In the genomic region with DNA sequence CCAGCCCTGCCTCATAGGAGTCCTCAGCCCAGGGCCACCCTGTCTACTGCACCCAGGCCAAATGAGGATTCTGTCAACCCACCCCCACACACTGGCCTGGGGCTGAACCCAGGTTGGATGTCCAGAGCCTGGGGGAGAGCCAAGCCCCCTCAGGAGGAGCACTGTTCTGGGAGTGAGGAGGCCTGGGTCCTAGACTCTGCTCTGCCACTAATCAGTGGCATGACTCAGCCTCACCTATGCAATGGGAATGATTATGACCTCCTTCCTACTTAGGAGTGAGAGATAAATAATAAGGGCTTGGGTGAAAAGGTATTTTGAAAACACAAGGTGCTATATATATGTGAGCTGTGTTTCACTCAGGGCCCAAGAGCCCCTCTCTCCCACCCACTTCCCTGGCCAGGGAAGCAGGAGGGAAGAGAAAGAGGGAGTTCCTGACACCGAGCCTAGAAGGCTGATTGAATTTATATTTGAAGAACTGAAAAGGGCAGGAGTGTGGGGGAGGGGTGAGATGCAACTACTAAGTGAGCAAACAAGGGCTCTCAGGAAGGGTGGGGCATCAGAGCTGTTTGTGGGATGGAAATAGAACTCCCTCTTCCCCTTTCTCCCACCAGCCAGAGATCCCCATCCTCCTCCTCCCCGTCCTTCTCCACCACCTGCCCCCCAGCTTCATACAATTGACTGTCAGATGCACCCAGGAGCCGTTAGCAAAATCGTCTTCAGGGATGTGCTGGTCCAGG, we compare ENCODE assay signal across 11 cellular contexts. TPM values are rescaled to one million over a fixed set of nuclear protein-coding genes. Genes with fewer than 3 reads are reported as not detected.
DNase-seq lines count a peak whose midpoint lies in the region; ATAC-seq, FAIRE-seq and TF ChIP-seq lines count a peak whose summit lies in the region.
"Had no signal": no experiment of that assay in that cellular context is flagged by ENCODE, and none has a peak within 500 bp of the region (broad histone marks: within the 10 kb centered on the region; RNA-seq: fewer than 3 reads in every experiment).

No MANE protein-coding gene starts in this region.

- no peak overlapping the region for H2BK120ac ChIP-seq in H1 (replicated peaks; ENCODE audit: low read depth, low read length)

- TF ChIP-seq RAD21 in H1 (IDR thresholded peaks at IDR 0.05 in 1 of 2, conservative IDR thresholded peaks at IDR 0.05 in 1 of 2; ENCODE audit: low read depth in 2 of 2, low read length in 2 of 2) = no peak

- POLR2A ChIA-PET in H1 (lab: Charles Lee; ENCODE audit: partially characterized antibody) = interaction anchor here (0.8 to 6.0 kb wide), 4 partner anchors 8 to 68 kb away, joined by 3 to 41 read pairs (median 16); a partner anchor contains a TSS

- no peaks in the 10 kb centered on the region for H4K20me1 ChIP-seq in H1 (replicated peaks in 1 of 2; ENCODE audit: control insufficient read depth in 1 of 2, insufficient read depth in 2 of 2, low read length in 2 of 2)

- H3K9me3 Mint-ChIP-seq in activated naive CD4-positive, alpha-beta T cell treated with anti-CD3 and anti-CD28 coated beads, Interleukin-2, amount 10 ng/mL, durations not matched to agents 7 days and 5 days = no peaks in the 10 kb centered on the region

- no peak overlapping the region for H3K14ac ChIP-seq in H1 (ENCODE audit: insufficient read length)

- peak overlapping the region; percentile 80; the same call in 1 of the 2 replicates for H2BK12ac ChIP-seq in H1 (ENCODE audit: low read depth, low read length)

- no peak overlapping the region for H3K4ac ChIP-seq in H1 (replicated peaks; ENCODE audit: insufficient read length, low read depth, low read length)

- peak overlapping the region; percentile 73; the same call in 1 of the 2 replicates for H2BK5ac ChIP-seq in H1 (ENCODE audit: low read depth, low read length)

- no peaks in the 10 kb centered on the region for H3K36me3 Mint-ChIP-seq in activated naive CD4-positive, alpha-beta T cell treated with anti-CD3 and anti-CD28 coated beads, Interleukin-2, amount 10 ng/mL, durations not matched to agents 7 days and 5 days

- H2BK15ac ChIP-seq in H1 (ENCODE audit: low read length) = no peak overlapping the region; the same call in 1 of the 2 replicates

- TF ChIP-seq CTCF in H1 (IDR thresholded peaks at IDR 0.05; ENCODE audit: control extremely low read depth in 1 of 3, insufficient read depth in 1 of 3, low read depth in 1 of 3, low read length in 3 of 3) (no peak), transverse colon (IDR thresholded peaks at IDR 0.05) (no peak)

- FAIRE-seq in H1 (lab: Jason Lieb, UNC) = no peak

- CTCF ChIA-PET in activated naive CD4-positive, alpha-beta T cell treated with anti-CD3 and anti-CD28 coated beads, Interleukin-2, amount 10 ng/mL, durations not matched to agents 7 days and 5 days (lab: Charles Lee) = interaction anchor here (0.9 to 19.5 kb wide), 8 partner anchors 7 to 141 kb away, joined by 4 to 301 read pairs (median 7); a partner anchor contains a TSS
- CTCF ChIA-PET in H1 (lab: Charles Lee; ENCODE audit: partially characterized antibody) = interaction anchor here (0.9 to 35.5 kb wide), 22 partner anchors 12 to 156 kb away, joined by 3 to 696 read pairs (median 8); a partner anchor contains a TSS

- peaks cover 0 to 17% (median 11%) of the 10 kb centered on the region in 4 experiments; a peak in 6 of 7 replicates for H3K4me1 ChIP-seq in H1 (replicated peaks in 1 of 4; ENCODE audit: control insufficient read depth in 3 of 4, insufficient read depth in 4 of 4, low read length in 3 of 4)
- H3K4me1 ChIP-seq in transverse colon = peaks cover 21 to 43% (median 37%) of the 10 kb centered on the region in 4 donors

- intact Hi-C loops in transverse colon (cut with DNase I; ENCODE audit: low total_unique reads) = no loop called here

- H3K18ac ChIP-seq in H1 (ENCODE audit: extremely low read depth, low read length) = peak overlapping the region; percentile 38; the same call in 1 of the 2 replicates

- peaks cover 23% of the 10 kb centered on the region for H3K4me1 Mint-ChIP-seq in activated naive CD4-positive, alpha-beta T cell treated with anti-CD3 and anti-CD28 coated beads, Interleukin-2, amount 10 ng/mL, durations not matched to agents 7 days and 5 days

- peak overlapping the region; percentile 23 to 40; a peak in 2 of 4 replicates for H3K4me2 ChIP-seq in H1 (ENCODE audit: insufficient read depth in 1 of 2, low read depth in 2 of 2, low read length in 2 of 2)

- H3K9me3 ChIP-seq in H1 (ENCODE audit: insufficient read depth in 2 of 2, low read depth in 1 of 2, low read length in 1 of 2) = no peaks in the 10 kb centered on the region
- H3K9me3 ChIP-seq in transverse colon = no peaks in the 10 kb centered on the region
- H3K9me3 ChIP-seq: SJCRH30 had no signal

- no peak overlapping the region for H4K91ac ChIP-seq in H1 (replicated peaks; ENCODE audit: insufficient read length, low read length)

- peak; percentile 35 for DNase-seq in activated naive CD4-positive, alpha-beta T cell treated with anti-CD3 and anti-CD28 coated beads, Interleukin-2, amount 10 ng/mL, durations not matched to agents 7 days and 5 days
- no peak for DNase-seq in activated naive CD4-positive, alpha-beta T cell treated with anti-CD3 and anti-CD28 coated beads, Interleukin-2, amount 50 U/mL, for 16 hours
- DNase-seq in NOMO-1 treated with DMSO at 0.1 percent for 48 hours (lab: John Stamatoyannopoulos, UW; ENCODE audit: unreplicated experiment) (peak; percentile 79), H1 (ENCODE audit: low read depth in 1 of 2, low spot score in 2 of 2) (no peak), transverse colon (peak; percentile 61), C1 segment of cervical spinal cord (lab: John Stamatoyannopoulos, UW) (no peak), hepatic stellate cell (ENCODE audit: low spot score) (no peak)
- DNase-seq: amniotic stem cell, KG1 had no signal

- no peaks in the 10 kb centered on the region for H3K79me2 ChIP-seq in H1 (ENCODE audit: control insufficient read depth in 1 of 2, insufficient read depth in 2 of 2, low read length in 2 of 2)

- H3K27me3 ChIP-seq in H1 (replicated peaks in 1 of 4; ENCODE audit: control insufficient read depth in 3 of 4, extremely low read depth in 1 of 4, insufficient read depth in 3 of 4, low read length in 3 of 4) (no peaks in the 10 kb centered on the region), transverse colon (no peaks in the 10 kb centered on the region)

- in situ Hi-C loops in transverse colon (cut with MboI; ENCODE audit: low pct_ligation_motif_present in 1 of 4, low pct_unique_long_range_greater_than_20kb in 1 of 4, low sequenced_read_pairs in 3 of 4) = loop anchor here (5.0 to 10.0 kb wide), 2 partner anchors 68 to 70 kb away; no protein-coding TSS in a partner anchor

- H2BK20ac ChIP-seq in H1 (ENCODE audit: low read length) = peak overlapping the region; percentile 86; the same call in 1 of the 2 replicates

- H3K9ac ChIP-seq in H1 (replicated peaks in 1 of 4; ENCODE audit: extremely low read depth in 1 of 4, low read depth in 3 of 4, low read length in 3 of 4) = no peak overlapping the region

- ATAC-seq in HG02938 (IDR thresholded peaks at IDR 0.05; ENCODE audit: unreplicated experiment) = no peak

- H4K5ac ChIP-seq in H1 (ENCODE audit: insufficient read length, low read depth, low read length) = no peak overlapping the region

- H2AK5ac ChIP-seq in H1 (ENCODE audit: low read depth, low read length) = no peak overlapping the region

- H3K27ac Mint-ChIP-seq in activated naive CD4-positive, alpha-beta T cell treated with anti-CD3 and anti-CD28 coated beads, Interleukin-2, amount 10 ng/mL, durations not matched to agents 7 days and 5 days = no peak overlapping the region

- H4K8ac ChIP-seq in H1 (ENCODE audit: extremely low read depth, insufficient read depth, low read length) = no peak overlapping the region

- no peak overlapping the region for H2AFZ ChIP-seq in H1 (ENCODE audit: low read length)

- peaks cover 85% of the 10 kb centered on the region for H3K27me3 Mint-ChIP-seq in activated naive CD4-positive, alpha-beta T cell treated with anti-CD3 and anti-CD28 coated beads, Interleukin-2, amount 10 ng/mL, durations not matched to agents 7 days and 5 days

- H3K23me2 ChIP-seq in H1 (ENCODE audit: low read depth, low read length) = no peaks in the 10 kb centered on the region

- H3K36me3 ChIP-seq in H1 (ENCODE audit: control insufficient read depth in 2 of 4, insufficient read depth in 4 of 4, low read length in 3 of 4) = peaks cover 3 to 21% (median 13%) of the 10 kb centered on the region in 4 experiments; a peak in 7 of 8 replicates
- no peaks in the 10 kb centered on the region for H3K36me3 ChIP-seq in transverse colon
- H3K36me3 ChIP-seq: SJCRH30 had no signal

- H3K4me3 ChIP-seq in H1 (ENCODE audit: extremely low read depth in 1 of 4, insufficient read depth in 2 of 4, low read depth in 3 of 4, low read length in 4 of 4) = no peak overlapping the region; a peak in 1 of 8 replicates
- no peak overlapping the region for H3K4me3 ChIP-seq in transverse colon
- H3K4me3 ChIP-seq: SJCRH30 had no signal

- 53% methylated on average over 4 of the region's 4 CpGs; no CpG with 5 or more reads in 1 of the 2 experiments for WGBS in H1 (ENCODE audit: extremely low coverage in 1 of 2, insufficient coverage in 1 of 2, insufficient read length in 1 of 2, insufficient replicate concordance in 2 of 2, low coverage in 1 of 2, low lambda C conversion rate in 2 of 2, missing lambda C conversion rate in 1 of 2), 2 experiments
- 30 to 32% methylated on average over 3 to 4 of the region's 4 CpGs for WGBS in transverse colon (ENCODE audit: low coverage in 1 of 2), 2 donors

- H3K79me1 ChIP-seq in H1 (ENCODE audit: low read depth, low read length) = no peaks in the 10 kb centered on the region

- no peak overlapping the region for H3K56ac ChIP-seq in H1 (replicated peaks; ENCODE audit: insufficient read length, low read depth, low read length)

- H3K27ac ChIP-seq in H1 (ENCODE audit: low read depth, low read length) (no peak overlapping the region), transverse colon (peak overlapping the region; percentile 52 to 65 (median 57))
- H3K27ac ChIP-seq: SJCRH30 had no signal

- TF ChIP-seq EP300 in H1 (IDR thresholded peaks at IDR 0.05; ENCODE audit: borderline replicate concordance in 1 of 2, low read depth in 2 of 2, low read length in 2 of 2) (no peak), transverse colon (IDR thresholded peaks at IDR 0.05; ENCODE audit: low read depth) (no peak)

- no peak overlapping the region for H3K23ac ChIP-seq in H1 (ENCODE audit: insufficient read length)

- TF ChIP-seq POLR2A in H1 (IDR thresholded peaks at IDR 0.05; ENCODE audit: control extremely low read depth in 1 of 2, low read depth in 2 of 2, low read length in 2 of 2) = no peak
- TF ChIP-seq POLR2A in transverse colon (IDR thresholded peaks at IDR 0.05) = no peak

- no peak overlapping the region for H3K4me3 Mint-ChIP-seq in activated naive CD4-positive, alpha-beta T cell treated with anti-CD3 and anti-CD28 coated beads, Interleukin-2, amount 10 ng/mL, durations not matched to agents 7 days and 5 days

RNA-seq across cellular contexts. Expression of a gene that starts 8.2 kb away (rescaled TPM):
- 28.1 and 29.2 TPM in 2 replicates for total RNA-seq in H1 (2021; fragmentation: NEBNext Ultra II Directional; extraction: Animal tissue kit (Norgen Biotek cat#: 25700))
- polyA plus RNA-seq in H1 (2011; rRNA removed) = 10.9 and 22.5 TPM in 2 replicates
- polyA plus RNA-seq in H1 (2011; cell fraction: cytosol; rRNA removed) = 12.7 TPM
- polyA plus RNA-seq in H1 (2011; cell fraction: nucleus; rRNA removed) = 51.2 TPM
- 15.9 to 25.3 TPM (median 21.2 TPM) in 4 replicates for polyA plus RNA-seq in H1 (2012, experiment 1 of 2)
- 18.7 TPM for polyA plus RNA-seq in H1 (2012, experiment 2 of 2)
- 20.9 TPM for polyA plus RNA-seq in H1 (2013, experiment 1 of 2)
- polyA plus RNA-seq in H1 (2013, experiment 2 of 2) = 19.7 TPM
- 6.2 and 8.0 TPM in 2 replicates for polyA minus RNA-seq in H1 (2011; rRNA and poly(A)+ RNA removed)
- 10.9 TPM for polyA minus RNA-seq in H1 (2011; cell fraction: cytosol; rRNA and poly(A)+ RNA removed)
- 11.3 TPM for polyA minus RNA-seq in H1 (2011; cell fraction: nucleus; rRNA and poly(A)+ RNA removed)
- 100 to 1,000 TPM in 1 of 4 donors, 10 to 100 TPM in 3; 40.7 to 137 (median 81.3) TPM for total RNA-seq in transverse colon

RNA-seq across cellular contexts. Expression of a gene that starts 11.9 kb away (rescaled TPM):
- 86.0 and 93.0 TPM in 2 replicates for total RNA-seq in H1 (2021; fragmentation: NEBNext Ultra II Directional; extraction: Animal tissue kit (Norgen Biotek cat#: 25700))
- polyA plus RNA-seq in H1 (2011; rRNA removed) = 114 and 142 TPM in 2 replicates
- 93.7 TPM for polyA plus RNA-seq in H1 (2011; cell fraction: cytosol; rRNA removed)
- 102 TPM for polyA plus RNA-seq in H1 (2011; cell fraction: nucleus; rRNA removed)
- polyA plus RNA-seq in H1 (2012, experiment 1 of 2) = 81.8 to 121 TPM (median 94.5 TPM) in 4 replicates
- 122 TPM for polyA plus RNA-seq in H1 (2012, experiment 2 of 2)
- polyA plus RNA-seq in H1 (2013, experiment 1 of 2) = 51.9 TPM
- polyA plus RNA-seq in H1 (2013, experiment 2 of 2) = 53.4 TPM
- polyA minus RNA-seq in H1 (2011; rRNA and poly(A)+ RNA removed) = 38.3 and 40.1 TPM in 2 replicates
- 29.8 TPM for polyA minus RNA-seq in H1 (2011; cell fraction: cytosol; rRNA and poly(A)+ RNA removed)
- 23.9 TPM for polyA minus RNA-seq in H1 (2011; cell fraction: nucleus; rRNA and poly(A)+ RNA removed)
- total RNA-seq in transverse colon = 100 to 1,000 TPM in 3 of 4 donors, 10 to 100 TPM in 1; 65.1 to 235 (median 168) TPM

RNA-seq across cellular contexts. Expression of a gene that starts 16.9 kb away (rescaled TPM):
- total RNA-seq in H1 (2021; fragmentation: NEBNext Ultra II Directional; extraction: Animal tissue kit (Norgen Biotek cat#: 25700)) = not detected in 2 replicates
- polyA plus RNA-seq in H1 (2011; rRNA removed) = not detected in 2 replicates
- not detected for polyA plus RNA-seq in H1 (2011; cell fraction: cytosol; rRNA removed)
- not detected for polyA plus RNA-seq in H1 (2011; cell fraction: nucleus; rRNA removed)
- polyA plus RNA-seq in H1 (2012, experiment 1 of 2) = not detected in 4 replicates
- not detected for polyA plus RNA-seq in H1 (2012, experiment 2 of 2)
- not detected for polyA plus RNA-seq in H1 (2013, experiment 1 of 2)
- polyA plus RNA-seq in H1 (2013, experiment 2 of 2) = not detected
- polyA minus RNA-seq in H1 (2011; rRNA and poly(A)+ RNA removed) = not detected in 2 replicates
- not detected for polyA minus RNA-seq in H1 (2011; cell fraction: cytosol; rRNA and poly(A)+ RNA removed)
- polyA minus RNA-seq in H1 (2011; cell fraction: nucleus; rRNA and poly(A)+ RNA removed) = not detected
- under 1 TPM in 1 of 4 donors, not detected in 3; 0.64 TPM for total RNA-seq in transverse colon
- total RNA-seq: SJCRH30 had no signal

RNA-seq across cellular contexts. Expression of a gene that starts 37.2 kb away (rescaled TPM):
- total RNA-seq in H1 (2021; fragmentation: NEBNext Ultra II Directional; extraction: Animal tissue kit (Norgen Biotek cat#: 25700)) = not detected in 2 replicates
- polyA plus RNA-seq in H1 (2011; rRNA removed) = 0.05 and 0.11 TPM in 2 replicates
- 0.45 TPM for polyA plus RNA-seq in H1 (2011; cell fraction: cytosol; rRNA removed)
- 0.16 TPM for polyA plus RNA-seq in H1 (2011; cell fraction: nucleus; rRNA removed)
- 0.16 to 0.64 TPM (median 0.36 TPM) in 4 replicates for polyA plus RNA-seq in H1 (2012, experiment 1 of 2)
- polyA plus RNA-seq in H1 (2012, experiment 2 of 2) = 0.31 TPM
- polyA plus RNA-seq in H1 (2013, experiment 1 of 2) = 0.30 TPM
- 0.31 TPM for polyA plus RNA-seq in H1 (2013, experiment 2 of 2)
- polyA minus RNA-seq in H1 (2011; rRNA and poly(A)+ RNA removed) = not detected in 2 replicates
- polyA minus RNA-seq in H1 (2011; cell fraction: cytosol; rRNA and poly(A)+ RNA removed) = not detected
- polyA minus RNA-seq in H1 (2011; cell fraction: nucleus; rRNA and poly(A)+ RNA removed) = not detected
- under 1 TPM in 1 of 4 donors, not detected in 3; 0.32 TPM for total RNA-seq in transverse colon

Comparison
In these comparisons a context has a peak if more than half of its experiments do, and no peak if none do; other contexts are left out.
1. DNase-seq: peak in activated naive CD4-positive, alpha-beta T cell treated with anti-CD3 and anti-CD28 coated beads, Interleukin-2, amount 10 ng/mL, durations not matched to agents 7 days and 5 days (single experiment), NOMO-1 treated with DMSO at 0.1 percent for 48 hours (single experiment) and transverse colon (single experiment); none in activated naive CD4-positive, alpha-beta T cell treated with anti-CD3 and anti-CD28 coated beads, Interleukin-2, amount 50 U/mL, for 16 hours (single experiment), H1 (0 of 2), C1 segment of cervical spinal cord (0 of 14) and hepatic stellate cell (single experiment).